Comparison of ENCODE assay signal across 29 cellular contexts in the genomic region with DNA sequence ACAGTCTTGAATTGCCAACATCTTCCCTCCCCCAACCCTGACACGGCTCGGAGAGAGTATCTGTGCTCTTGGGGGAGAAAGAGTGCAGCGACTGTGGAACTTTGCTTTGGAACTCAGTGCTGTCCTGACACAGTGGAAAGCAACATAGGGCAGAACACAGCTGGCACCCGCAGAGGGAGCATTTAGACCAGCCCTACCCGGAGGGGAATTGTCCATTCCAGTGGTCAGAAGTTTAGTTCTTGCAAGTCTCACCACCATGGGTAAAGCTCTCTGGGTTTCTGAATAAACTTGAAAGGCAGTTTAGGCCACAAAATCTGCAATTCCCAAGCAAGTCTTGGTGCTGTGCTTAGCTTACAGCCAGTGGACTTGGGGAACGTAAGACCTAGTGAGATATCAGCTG. TPM values are rescaled to one million over a fixed set of nuclear protein-coding genes. Genes with fewer than 3 reads are reported as not detected.
"Had no signal": no experiment of that assay in that cellular context is flagged by ENCODE, and none has a peak within 500 bp of the region (broad histone marks: within the 10 kb centered on the region; RNA-seq: fewer than 3 reads in every experiment).

No MANE protein-coding gene starts in this region.

- H3K9me3 ChIP-seq: ovary, thoracic aorta, thyroid gland, upper lobe of right lung, uterus had no signal

- H2AFZ ChIP-seq: neural progenitor cell, parathyroid adenoma had no signal

- H3K4me1 ChIP-seq: neural progenitor cell, parathyroid adenoma, psoas muscle, right lobe of liver, sigmoid colon, stomach, thyroid gland, tibial nerve, upper lobe of right lung, uterus had no signal

- H3K27ac Mint-ChIP-seq: natural killer cell; nephron; neural progenitor cell; progenitor cell of endocrine pancreas; stimulated activated effector memory CD8-positive, alpha-beta T cell treated with anti-CD3 and anti-CD28 coated beads, Interleukin-12 subunit alpha, Interleukin-12 subunit beta, amount 100 ng/mL, for 72 hours; stimulated activated naive B cell treated with anti-CD40 and anti-IgM and Interleukin-4, amounts not matched to agents 10 μg/mL and 1 μg/mL and 100 μg/mL, for 72 hours; stimulated activated naive CD8-positive, alpha-beta T cell treated with anti-CD3 and anti-CD28 coated beads, Interleukin-15, Interleukin-2, amounts not matched to agents 100 ng/mL and 50 ng/mL, for 24 hours; type B pancreatic cell had no signal

- H3K4me3 Mint-ChIP-seq: natural killer cell; nephron; neural progenitor cell; stimulated activated effector memory CD8-positive, alpha-beta T cell treated with anti-CD3 and anti-CD28 coated beads, Interleukin-12 subunit alpha, Interleukin-12 subunit beta, amount 100 ng/mL, for 72 hours; stimulated activated naive B cell treated with anti-CD40 and anti-IgM and Interleukin-4, amounts not matched to agents 10 μg/mL and 1 μg/mL and 100 μg/mL, for 72 hours; stimulated activated naive CD8-positive, alpha-beta T cell treated with anti-CD3 and anti-CD28 coated beads, Interleukin-15, Interleukin-2, amounts not matched to agents 100 ng/mL and 50 ng/mL, for 24 hours; type B pancreatic cell had no signal

- H3K9me3 Mint-ChIP-seq: stimulated activated effector memory CD8-positive, alpha-beta T cell treated with anti-CD3 and anti-CD28 coated beads, Interleukin-12 subunit alpha, Interleukin-12 subunit beta, amount 100 ng/mL, for 72 hours; type B pancreatic cell had no signal

- H3K27ac ChIP-seq: neural progenitor cell, ovary, parathyroid adenoma, psoas muscle, right lobe of liver, sigmoid colon, stomach, thoracic aorta, thyroid gland, tibial nerve, upper lobe of right lung, uterus had no signal

- H3K9ac ChIP-seq: neural progenitor cell, parathyroid adenoma had no signal

- DNase-seq: natural killer cell; occipital lobe; ovary; posterior cingulate gyrus; psoas muscle; right cardiac atrium; right lobe of liver; sigmoid colon; small intestine; stimulated activated CD4-positive, alpha-beta T cell treated with anti-CD3 and anti-CD28 coated beads, Interleukin-15, amount 100 ng/mL, for 24 hours; stimulated activated CD4-positive, alpha-beta T cell treated with anti-CD3 and anti-CD28 coated beads, Interleukin-2, amount 100 ng/mL, for 24 hours; stimulated activated CD4-positive, alpha-beta T cell treated with anti-CD3 and anti-CD28 coated beads, Interleukin-2, amount 100 ng/mL, for 48 hours; stimulated activated CD4-positive, alpha-beta T cell treated with anti-CD3 and anti-CD28 coated beads, Interleukin-4, amount 100 ng/mL, for 24 hours; stimulated activated naive B cell treated with anti-CD40 and anti-IgM and Interleukin-4, amounts not matched to agents 10 μg/mL and 1 μg/mL and 100 μg/mL, for 72 hours; stimulated activated naive CD4-positive, alpha-beta T cell treated with Interleukin-2 at 50 U/mL for 16 hours; stomach; thyroid gland; upper lobe of right lung; uterus had no signal

- H3K4me2 ChIP-seq: neural progenitor cell had no signal

- H3K4me1 Mint-ChIP-seq: natural killer cell; nephron; neural progenitor cell; stimulated activated effector memory CD8-positive, alpha-beta T cell treated with anti-CD3 and anti-CD28 coated beads, Interleukin-12 subunit alpha, Interleukin-12 subunit beta, amount 100 ng/mL, for 72 hours; stimulated activated naive B cell treated with anti-CD40 and anti-IgM and Interleukin-4, amounts not matched to agents 10 μg/mL and 1 μg/mL and 100 μg/mL, for 72 hours had no signal

- H3K36me3 ChIP-seq: neural progenitor cell, ovary, right lobe of liver, sigmoid colon, stomach, thoracic aorta, thyroid gland, tibial nerve, upper lobe of right lung, uterus had no signal

- H3K27me3 ChIP-seq: neural progenitor cell, ovary, right lobe of liver, sigmoid colon, stomach, thyroid gland, tibial nerve, upper lobe of right lung, uterus had no signal

- H3K36me3 Mint-ChIP-seq: natural killer cell; neural progenitor cell; stimulated activated effector memory CD8-positive, alpha-beta T cell treated with anti-CD3 and anti-CD28 coated beads, Interleukin-12 subunit alpha, Interleukin-12 subunit beta, amount 100 ng/mL, for 72 hours; stimulated activated naive B cell treated with anti-CD40 and anti-IgM and Interleukin-4, amounts not matched to agents 10 μg/mL and 1 μg/mL and 100 μg/mL, for 72 hours; type B pancreatic cell had no signal

- H3K4me3 ChIP-seq: neural progenitor cell, ovary, psoas muscle, right lobe of liver, sigmoid colon, stomach, thoracic aorta, thyroid gland, tibial nerve, upper lobe of right lung, uterus had no signal

- H3K79me2 ChIP-seq: parathyroid adenoma had no signal

- H3K27me3 Mint-ChIP-seq: progenitor cell of endocrine pancreas; stimulated activated naive B cell treated with anti-CD40 and anti-IgM and Interleukin-4, amounts not matched to agents 10 μg/mL and 1 μg/mL and 100 μg/mL, for 72 hours; stimulated activated naive CD8-positive, alpha-beta T cell treated with anti-CD3 and anti-CD28 coated beads, Interleukin-15, Interleukin-2, amounts not matched to agents 100 ng/mL and 50 ng/mL, for 24 hours; type B pancreatic cell had no signal

RNA-seq across cellular contexts. Expression of a gene that starts 34.9 kb away (rescaled TPM):
- total RNA-seq: progenitor cell of endocrine pancreas had no signal
- polyA plus RNA-seq: neural cell had no signal
